ENCODE assay signal across 1 cellular context in the genomic region with DNA sequence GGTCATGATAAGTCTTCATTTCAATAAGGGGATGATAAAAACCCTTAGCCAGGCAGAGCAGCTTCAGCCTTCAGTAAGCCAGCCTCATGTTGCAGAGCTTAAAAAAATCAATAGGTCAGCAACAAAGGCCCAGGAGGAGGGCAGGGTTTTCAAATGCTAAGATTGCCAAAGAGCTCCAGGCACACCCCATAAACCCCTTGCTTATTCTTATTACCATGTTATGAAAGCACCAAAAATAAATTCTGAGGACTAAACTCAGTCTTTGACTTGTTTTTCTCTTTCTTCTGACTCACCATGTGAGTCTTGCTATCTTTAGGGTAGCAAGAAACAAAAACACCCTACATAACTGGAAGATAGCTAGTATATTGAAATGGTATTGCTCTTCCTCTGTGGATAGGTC.
TF ChIP-seq lines count a peak whose summit lies in the region.

No MANE protein-coding gene starts in this region.

TF ChIP-seq in SK-N-SH treated with all-trans-retinoic acid at 6 μM for 48 hours, 23 proteins besides CTCF, POLR2A, EP300 and RAD21 (continued from another document):
- TF ChIP-seq, protein P1, sequence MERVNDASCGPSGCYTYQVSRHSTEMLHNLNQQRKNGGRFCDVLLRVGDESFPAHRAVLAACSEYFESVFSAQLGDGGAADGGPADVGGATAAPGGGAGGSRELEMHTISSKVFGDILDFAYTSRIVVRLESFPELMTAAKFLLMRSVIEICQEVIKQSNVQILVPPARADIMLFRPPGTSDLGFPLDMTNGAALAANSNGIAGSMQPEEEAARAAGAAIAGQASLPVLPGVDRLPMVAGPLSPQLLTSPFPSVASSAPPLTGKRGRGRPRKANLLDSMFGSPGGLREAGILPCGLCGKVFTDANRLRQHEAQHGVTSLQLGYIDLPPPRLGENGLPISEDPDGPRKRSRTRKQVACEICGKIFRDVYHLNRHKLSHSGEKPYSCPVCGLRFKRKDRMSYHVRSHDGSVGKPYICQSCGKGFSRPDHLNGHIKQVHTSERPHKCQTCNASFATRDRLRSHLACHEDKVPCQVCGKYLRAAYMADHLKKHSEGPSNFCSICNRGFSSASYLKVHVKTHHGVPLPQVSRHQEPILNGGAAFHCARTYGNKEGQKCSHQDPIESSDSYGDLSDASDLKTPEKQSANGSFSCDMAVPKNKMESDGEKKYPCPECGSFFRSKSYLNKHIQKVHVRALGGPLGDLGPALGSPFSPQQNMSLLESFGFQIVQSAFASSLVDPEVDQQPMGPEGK (CRISPR knock-in tag; IDR thresholded peaks at IDR 0.05; ENCODE audit: borderline replicate concordance): no peak
